Comparison of ENCODE assay signal across 8 cellular contexts in the genomic region with DNA sequence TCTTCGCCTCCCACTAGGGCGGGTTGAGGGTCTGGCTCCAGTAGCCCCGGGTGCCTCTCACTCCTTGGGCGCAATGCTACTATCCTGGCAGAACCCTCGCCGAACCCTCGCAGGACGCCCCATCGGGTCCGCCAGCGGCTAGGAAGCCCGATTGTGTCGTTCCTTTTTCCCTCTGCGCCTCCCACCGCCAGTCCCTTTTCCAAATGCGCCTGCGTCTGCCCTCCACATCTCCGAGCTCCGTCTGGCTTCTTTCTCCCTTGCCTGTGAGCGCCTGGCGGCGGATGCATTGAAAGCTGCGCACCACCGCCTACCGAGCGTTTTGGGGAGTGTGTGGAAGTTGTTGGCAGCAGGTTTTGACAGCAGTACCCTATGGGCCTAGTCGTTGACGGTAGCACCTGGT. TPM values are rescaled to one million over a fixed set of nuclear protein-coding genes. Genes with fewer than 3 reads are reported as not detected.
DNase-seq lines count a peak whose midpoint lies in the region; ATAC-seq and TF ChIP-seq lines count a peak whose summit lies in the region.

No MANE protein-coding gene starts in this region.

- ATAC-seq in omental fat pad (ENCODE audit: low FRiP score), result peak; percentile 49
- ATAC-seq in HG02571 (IDR thresholded peaks at IDR 0.05; ENCODE audit: unreplicated experiment), result no peak

- DNase-seq in Ammon's horn (ENCODE audit: low spot score), result peak; percentile 27
- peak; percentile 72 for DNase-seq in SK-N-DZ (ENCODE audit: low spot score)
- peak; percentile 42 for DNase-seq in glomerular visceral epithelial cell (ENCODE audit: extremely low spot score)
- DNase-seq in omental fat pad (ENCODE audit: low spot score), result no peak
- DNase-seq in DMS53 (lab: John Stamatoyannopoulos, UW), result no peak
- DNase-seq in NCI-H1105 treated with DMSO at 0.1 percent for 48 hours (lab: John Stamatoyannopoulos, UW), result no peak
- DNase-seq in T1000 (lab: John Stamatoyannopoulos, UW), result no peak

- TF ChIP-seq CTCF in omental fat pad (IDR thresholded peaks at IDR 0.05), result no peak

RNA-seq across cellular contexts. Expression of gene DIRAS3, which starts 1.0 kb away (rescaled TPM):
- 0.61 and 0.99 TPM in 2 replicates for polyA plus RNA-seq in SK-N-DZ (2014; cell fraction: cytosol; rRNA removed)
- 0.58 and 1.3 TPM in 2 replicates for polyA plus RNA-seq in SK-N-DZ (2014; cell fraction: nucleus; rRNA removed)
- 1 to 10 TPM in 2 of 4 donors, under 1 TPM in 1, not detected in 1; 0.56 to 9.1 (median 3.4) TPM for total RNA-seq in omental fat pad

Comparison
In these comparisons a context has a peak if more than half of its experiments do, and no peak if none do; other contexts are left out.
1. DNase-seq: peak in Ammon's horn (single experiment), SK-N-DZ (single experiment) and glomerular visceral epithelial cell (single experiment); none in omental fat pad (single experiment), DMS53 (single experiment), NCI-H1105 treated with DMSO at 0.1 percent for 48 hours (single experiment) and T1000 (single experiment).